ENCODE assay signal across 13 cellular contexts in the genomic region with DNA sequence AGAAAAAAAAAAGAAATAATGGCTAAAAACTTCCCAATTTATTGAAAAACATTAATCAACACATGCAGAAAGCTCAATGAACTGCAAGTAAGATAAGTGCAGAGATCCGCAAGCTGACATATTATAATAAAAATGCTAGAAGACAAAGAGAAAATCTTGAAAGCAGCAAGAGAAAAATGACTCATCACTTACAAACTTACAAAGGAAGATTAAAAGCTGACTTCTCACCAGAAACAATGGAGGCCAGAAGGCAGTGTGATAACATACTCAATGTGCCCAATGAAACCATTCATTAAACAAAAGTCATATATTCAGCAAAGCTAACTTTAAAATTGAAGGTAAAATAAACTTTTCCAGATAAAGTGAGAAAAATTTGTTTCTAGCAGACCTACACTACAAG.
"Had no signal": no experiment of that assay in that cellular context is flagged by ENCODE, and none has a peak within 500 bp of the region (broad histone marks: within the 10 kb centered on the region; RNA-seq: fewer than 3 reads in every experiment).

No MANE protein-coding gene starts in this region.

- H3K27ac ChIP-seq: pancreas, thoracic aorta had no signal

- H3K9me3 ChIP-seq: mucosa of descending colon, pancreas, thoracic aorta had no signal

- FAIRE-seq: kidney, urothelium cell line had no signal

- H3K36me3 ChIP-seq: pancreas, thoracic aorta had no signal

- DNase-seq: activated naive CD4-positive, alpha-beta T cell treated with anti-CD3 and anti-CD28 coated beads, Interleukin-2, amount 10 ng/mL, durations not matched to agents 7 days and 5 days; effector memory CD8-positive, alpha-beta T cell; hippocampal formation; kidney; left ventricle myocardium superior; mucosa of descending colon; naive thymus-derived CD4-positive, alpha-beta T cell; pancreas; stimulated activated CD4-positive, alpha-beta T cell treated with anti-CD3 and anti-CD28 coated beads, Interleukin-2, amount 100 ng/mL, for 24 hours; T-cell; T-helper 9 cell had no signal

- H3K4me1 ChIP-seq: pancreas had no signal

- H3K27me3 ChIP-seq: pancreas had no signal

- H3K4me3 ChIP-seq: mucosa of descending colon, pancreas, thoracic aorta had no signal
